In genomic region chr10:92594194-92594593, GRCh38 we compare ENCODE assay signal across 8 cellular contexts. TPM values are rescaled to one million over a fixed set of nuclear protein-coding genes. Genes with fewer than 3 reads are reported as not detected.
DNase-seq lines count a peak whose midpoint lies in the region; FAIRE-seq and TF ChIP-seq lines count a peak whose summit lies in the region.

No MANE protein-coding gene starts in this region.

- H4K20me1 ChIP-seq in BLaER1 (peaks cover 32% of the 10 kb centered on the region), keratinocyte (ENCODE audit: control insufficient read depth, extremely low read depth, insufficient read depth, low read length) (no peaks in the 10 kb centered on the region)

- DNase-seq in HT-29 (ENCODE audit: low spot score): peak; percentile 39
- DNase-seq in activated T-helper 1 cell treated with anti-CD3 and anti-CD28 coated beads, Interleukin-12 subunit alpha, Interleukin-12 subunit beta, Interleukin-2, Interleukin-4 antibody, amounts not matched to agents 30 ng/mL and 10 ng/mL and 1 ng/mL, durations not matched to agents 14 hours and 24 hours and 36 hours (ENCODE audit: low spot score): no peak
- DNase-seq in keratinocyte (ENCODE audit: low read depth, low spot score): no peak
- no peak for DNase-seq in ascending aorta (ENCODE audit: low spot score in 2 of 2)
- no peak for DNase-seq in testis
- DNase-seq in medulla oblongata (ENCODE audit: extremely low spot score): no peak
- no peak for DNase-seq in HTR-8/SVneo (ENCODE audit: insufficient read length, low spot score)

- H3K27ac Mint-ChIP-seq in activated T-helper 1 cell treated with anti-CD3 and anti-CD28 coated beads, Interleukin-12 subunit alpha, Interleukin-12 subunit beta, Interleukin-2, Interleukin-4 antibody, amounts not matched to agents 30 ng/mL and 10 ng/mL and 1 ng/mL, durations not matched to agents 14 hours and 24 hours and 36 hours: peak overlapping the region; percentile 97

- 27 to 28% methylated on average over 3 of the region's 3 CpGs for WGBS in testis, 2 donors

- intact Hi-C loops in activated T-helper 1 cell treated with anti-CD3 and anti-CD28 coated beads, Interleukin-12 subunit alpha, Interleukin-12 subunit beta, Interleukin-2, Interleukin-4 antibody, amounts not matched to agents 30 ng/mL and 10 ng/mL and 1 ng/mL, durations not matched to agents 14 hours and 24 hours and 36 hours (cut with micrococcal nuclease): loop anchor here (1.0 to 10.0 kb wide), 8 partner anchors 8 to 1369 kb away; partner anchors contain the start of genes BTAF1, FGFBP3, FRA10AC1 and PCGF5
- intact Hi-C loops in ascending aorta (cut with DNase I): loop anchor here (5.0 kb wide), 3 partner anchors 103 to 1108 kb away; partner anchors contain the start of gene FRA10AC1
- intact Hi-C loops in testis (cut with DNase I; ENCODE audit: low total_unique reads): no loop called here

- TF ChIP-seq POLR2A in testis (IDR thresholded peaks at IDR 0.05): no peak

- peak overlapping the region; percentile 94 for H2AFZ ChIP-seq in keratinocyte (ENCODE audit: control insufficient read depth, low read length)

- H3K4me3 ChIP-seq in BLaER1: peak overlapping the region; percentile 96
- peak overlapping the region; percentile 83 to 95 (median 93) for H3K4me3 ChIP-seq in keratinocyte (ENCODE audit: control insufficient read depth in 2 of 3, extremely low read depth in 1 of 3, insufficient read depth in 2 of 3, low read depth in 1 of 3, low read length in 3 of 3)
- no peak overlapping the region for H3K4me3 ChIP-seq in ascending aorta
- no peak overlapping the region for H3K4me3 ChIP-seq in testis

- dilution Hi-C loops in keratinocyte (cut with MboI; ENCODE audit: extremely low pct_ligation_motif_present, low sequenced_read_pairs): no loop called here

- TF ChIP-seq CTCF in keratinocyte (optimal IDR thresholded peaks at IDR 0.05 in 1 of 3, IDR thresholded peaks at IDR 0.05 in 1 of 3, conservative IDR thresholded peaks at IDR 0.05 in 1 of 3; ENCODE audit: extremely low read depth in 1 of 3, insufficient read depth in 2 of 3, low read length in 3 of 3) (no peak), ascending aorta (IDR thresholded peaks at IDR 0.05) (no peak), testis (IDR thresholded peaks at IDR 0.05) (no peak)

- peaks cover 10% of the 10 kb centered on the region for H3K36me3 Mint-ChIP-seq in activated T-helper 1 cell treated with anti-CD3 and anti-CD28 coated beads, Interleukin-12 subunit alpha, Interleukin-12 subunit beta, Interleukin-2, Interleukin-4 antibody, amounts not matched to agents 30 ng/mL and 10 ng/mL and 1 ng/mL, durations not matched to agents 14 hours and 24 hours and 36 hours (ENCODE audit: low read depth)

- H3K4me1 ChIP-seq in BLaER1 (peaks cover 46% of the 10 kb centered on the region), keratinocyte (ENCODE audit: control insufficient read depth, extremely low read depth, insufficient read depth, low read length) (peaks cover 8% of the 10 kb centered on the region), ascending aorta (peaks cover 4 to 5% of the 10 kb centered on the region in 2 donors), testis (no peaks in the 10 kb centered on the region)

- FAIRE-seq in keratinocyte (lab: Jason Lieb, UNC) (no peak), HTR-8/SVneo (lab: Jason Lieb, UNC) (no peak)

- no peaks in the 10 kb centered on the region for H3K9me1 ChIP-seq in keratinocyte (ENCODE audit: control insufficient read depth, extremely low read depth, insufficient read depth, low read length)

- peak overlapping the region; percentile 91 for H3K4me2 ChIP-seq in BLaER1
- peak overlapping the region; percentile 95 for H3K4me2 ChIP-seq in keratinocyte (ENCODE audit: control insufficient read depth, extremely low read depth, insufficient read depth, low read depth, low read length)

- H3K79me2 ChIP-seq in keratinocyte (ENCODE audit: control insufficient read depth, insufficient read depth, low read length): peaks cover 62% of the 10 kb centered on the region

- H3K9me3 Mint-ChIP-seq in activated T-helper 1 cell treated with anti-CD3 and anti-CD28 coated beads, Interleukin-12 subunit alpha, Interleukin-12 subunit beta, Interleukin-2, Interleukin-4 antibody, amounts not matched to agents 30 ng/mL and 10 ng/mL and 1 ng/mL, durations not matched to agents 14 hours and 24 hours and 36 hours: no peaks in the 10 kb centered on the region

- H3K36me3 ChIP-seq in BLaER1: peaks cover 26% of the 10 kb centered on the region
- H3K36me3 ChIP-seq in keratinocyte (ENCODE audit: control insufficient read depth in 2 of 2, extremely low read depth in 1 of 2, insufficient read depth in 2 of 2, low read length in 2 of 2): no peaks in the 10 kb centered on the region
- H3K36me3 ChIP-seq in ascending aorta: no peaks in the 10 kb centered on the region
- no peaks in the 10 kb centered on the region for H3K36me3 ChIP-seq in testis (ENCODE audit: low read depth, missing control alignments)

- H3K27me3 ChIP-seq in BLaER1: no peaks in the 10 kb centered on the region
- H3K27me3 ChIP-seq in keratinocyte (ENCODE audit: control insufficient read depth, extremely low read depth, insufficient read depth, low read length): no peaks in the 10 kb centered on the region
- no peaks in the 10 kb centered on the region for H3K27me3 ChIP-seq in ascending aorta
- no peaks in the 10 kb centered on the region for H3K27me3 ChIP-seq in testis

- no peaks in the 10 kb centered on the region for H3K27me3 Mint-ChIP-seq in activated T-helper 1 cell treated with anti-CD3 and anti-CD28 coated beads, Interleukin-12 subunit alpha, Interleukin-12 subunit beta, Interleukin-2, Interleukin-4 antibody, amounts not matched to agents 30 ng/mL and 10 ng/mL and 1 ng/mL, durations not matched to agents 14 hours and 24 hours and 36 hours (ENCODE audit: insufficient read depth)

- peak overlapping the region; percentile 96 for H3K4me3 Mint-ChIP-seq in activated T-helper 1 cell treated with anti-CD3 and anti-CD28 coated beads, Interleukin-12 subunit alpha, Interleukin-12 subunit beta, Interleukin-2, Interleukin-4 antibody, amounts not matched to agents 30 ng/mL and 10 ng/mL and 1 ng/mL, durations not matched to agents 14 hours and 24 hours and 36 hours

- peak overlapping the region; percentile 95 for H3K9ac ChIP-seq in BLaER1
- H3K9ac ChIP-seq in keratinocyte (ENCODE audit: control insufficient read depth, extremely low read depth, insufficient read depth, low read length): peak overlapping the region; percentile 88

- H3K27ac ChIP-seq in BLaER1 (peak overlapping the region; percentile 95; the same call in 1 of the 2 replicates), keratinocyte (ENCODE audit: control insufficient read depth, insufficient read depth, low read length) (peak overlapping the region; percentile 83), ascending aorta (no peak overlapping the region), testis (no peak overlapping the region)

- H3K4me1 Mint-ChIP-seq in activated T-helper 1 cell treated with anti-CD3 and anti-CD28 coated beads, Interleukin-12 subunit alpha, Interleukin-12 subunit beta, Interleukin-2, Interleukin-4 antibody, amounts not matched to agents 30 ng/mL and 10 ng/mL and 1 ng/mL, durations not matched to agents 14 hours and 24 hours and 36 hours (ENCODE audit: low read depth): peaks cover 66% of the 10 kb centered on the region

- peaks cover 24% of the 10 kb centered on the region for H3K9me3 ChIP-seq in BLaER1
- H3K9me3 ChIP-seq in keratinocyte (ENCODE audit: control insufficient read depth, low read depth, low read length): no peaks in the 10 kb centered on the region
- no peaks in the 10 kb centered on the region for H3K9me3 ChIP-seq in ascending aorta
- H3K9me3 ChIP-seq in testis: no peaks in the 10 kb centered on the region

RNA-seq across cellular contexts. Expression of gene KIF11, which starts 1.3 kb away (rescaled TPM):
- total RNA-seq in HT-29 (2014; rRNA removed; shearing (Covaris generic)): 13.2 and 14.1 TPM in 2 replicates
- 37.3 and 38.7 TPM in 2 replicates for total RNA-seq in activated T-helper 1 cell treated with anti-CD3 and anti-CD28 coated beads, Interleukin-12 subunit alpha, Interleukin-12 subunit beta, Interleukin-2, Interleukin-4 antibody, amounts not matched to agents 30 ng/mL and 10 ng/mL and 1 ng/mL, durations not matched to agents 14 hours and 24 hours and 36 hours
- polyA plus RNA-seq in keratinocyte (1.5 to 10.6 TPM (median 6.3 TPM) in 3 replicates), testis (ENCODE audit: insufficient read depth, low read depth, low replicate concordance) (13.6 TPM)
- 1.1 TPM for polyA plus RNA-seq in keratinocyte (2011; ENCODE audit: low read depth)
- 1.6 and 3.6 TPM in 2 replicates for polyA plus RNA-seq in keratinocyte (2011; cell fraction: cytosol; rRNA removed)
- 2.2 and 2.9 TPM in 2 replicates for polyA plus RNA-seq in keratinocyte (2011; cell fraction: nucleus; rRNA removed)
- polyA plus RNA-seq in keratinocyte (2012; ENCODE audit: low replicate concordance): 0.62 and 9.2 TPM in 2 replicates
- polyA minus RNA-seq in keratinocyte: 0.89 to 10.9 TPM (median 1.1 TPM) in 3 replicates
- polyA minus RNA-seq in keratinocyte (2011; cell fraction: cytosol; rRNA and poly(A)+ RNA removed): 1.7 TPM
- 1.2 and 2.8 TPM in 2 replicates for polyA minus RNA-seq in keratinocyte (2011; cell fraction: nucleus; rRNA and poly(A)+ RNA removed)
- total RNA-seq in ascending aorta (not detected), testis (10 to 100 TPM; 11.5 to 14.6 TPM)

RNA-seq across cellular contexts. Expression of gene IDE, which starts 20.3 kb away (rescaled TPM):
- total RNA-seq in HT-29 (2014; rRNA removed; shearing (Covaris generic)): 16.1 and 21.1 TPM in 2 replicates
- 43.4 and 54.5 TPM in 2 replicates for total RNA-seq in activated T-helper 1 cell treated with anti-CD3 and anti-CD28 coated beads, Interleukin-12 subunit alpha, Interleukin-12 subunit beta, Interleukin-2, Interleukin-4 antibody, amounts not matched to agents 30 ng/mL and 10 ng/mL and 1 ng/mL, durations not matched to agents 14 hours and 24 hours and 36 hours
- 13.7 to 24.4 TPM (median 16.5 TPM) in 3 replicates for polyA plus RNA-seq in keratinocyte
- 18.8 TPM for polyA plus RNA-seq in keratinocyte (2011; ENCODE audit: low read depth)
- 8.0 and 21.7 TPM in 2 replicates for polyA plus RNA-seq in keratinocyte (2011; cell fraction: cytosol; rRNA removed)
- polyA plus RNA-seq in keratinocyte (2011; cell fraction: nucleus; rRNA removed): 20.9 and 22.6 TPM in 2 replicates
- polyA plus RNA-seq in keratinocyte (2012; ENCODE audit: low replicate concordance): 14.9 and 23.8 TPM in 2 replicates
- 15.1 to 51.9 TPM (median 41.5 TPM) in 3 replicates for polyA minus RNA-seq in keratinocyte
- 20.3 TPM for polyA minus RNA-seq in keratinocyte (2011; cell fraction: cytosol; rRNA and poly(A)+ RNA removed)
- polyA minus RNA-seq in keratinocyte (2011; cell fraction: nucleus; rRNA and poly(A)+ RNA removed): 24.1 and 39.4 TPM in 2 replicates
- 22.7 TPM for total RNA-seq in ascending aorta
- 10 to 100 TPM; 28.4 to 31.1 TPM for total RNA-seq in testis
- 78.2 TPM for polyA plus RNA-seq in testis (ENCODE audit: insufficient read depth, low read depth, low replicate concordance)

Comparison
In these comparisons a context has a peak if more than half of its experiments do, and no peak if none do; other contexts are left out.
1. H3K27ac ChIP-seq: peak in BLaER1 (single experiment) and keratinocyte (single experiment); none in ascending aorta (0 of 2) and testis (0 of 2).
2. H3K4me3 ChIP-seq: peak in BLaER1 (single experiment) and keratinocyte (3 of 3); none in ascending aorta (0 of 2) and testis (0 of 2).
3. RNA of gene KIF11, which starts 1.3 kb away (total RNA-seq): 37.3 to 38.7 TPM in activated T-helper 1 cell treated with anti-CD3 and anti-CD28 coated beads, Interleukin-12 subunit alpha, Interleukin-12 subunit beta, Interleukin-2, Interleukin-4 antibody, amounts not matched to agents 30 ng/mL and 10 ng/mL and 1 ng/mL, durations not matched to agents 14 hours and 24 hours and 36 hours, 11.5 to 14.6 TPM in testis and 13.2 to 14.1 TPM in HT-29; not detected in ascending aorta (single experiment); every median in the first group is over 10 times any median in the second.